Comparison of ENCODE assay signal across 10 cellular contexts in genomic region chr19:6056282-6056741, GRCh38. TPM values are rescaled to one million over a fixed set of nuclear protein-coding genes. Genes with fewer than 3 reads are reported as not detected.
DNase-seq lines count a peak whose midpoint lies in the region; ATAC-seq and TF ChIP-seq lines count a peak whose summit lies in the region.
"Had no signal": no experiment of that assay in that cellular context is flagged by ENCODE, and none has a peak within 500 bp of the region (broad histone marks: within the 10 kb centered on the region; RNA-seq: fewer than 3 reads in every experiment).

No MANE protein-coding gene starts in this region.

- ATAC-seq in T-helper 17 cell (no peak), HG03139 (IDR thresholded peaks at IDR 0.05; ENCODE audit: unreplicated experiment) (no peak)

- H3K27me3 Mint-ChIP-seq in T-helper 17 cell: peaks cover 3% of the 10 kb centered on the region

- peak overlapping the region; percentile 90 for H3K27ac Mint-ChIP-seq in T-helper 17 cell
- H3K27ac Mint-ChIP-seq: T-helper 1 cell treated with Interleukin-12 subunit alpha and Interleukin-12 subunit beta and Interleukin-4 antibody, amounts not matched to agents 30 μg/mL and 1 μg/mL, for 36 hours had no signal

- H4K20me1 ChIP-seq in BLaER1 treated with 17β-estradiol and CSF1 and Interleukin-3, amounts not matched to agents 10 nM and 100 nM: no peaks in the 10 kb centered on the region
- H4K20me1 ChIP-seq: BLaER1 had no signal

- intact Hi-C loops in cardiac septum (cut with DNase I): loop anchor here (5.0 kb wide), 1 partner anchor 46 kb away; no protein-coding TSS in a partner anchor
- intact Hi-C loops in prostate gland (cut with DNase I): loop anchor here (10.0 kb wide), 1 partner anchor 218 kb away; the partner anchor contains the start of gene MLLT1

- H3K4me1 ChIP-seq in BLaER1 treated with 17β-estradiol and CSF1 and Interleukin-3, amounts not matched to agents 10 nM and 100 nM: peaks cover 7 to 56% (median 44%) of the 10 kb centered on the region in 10 experiments
- no peaks in the 10 kb centered on the region for H3K4me1 ChIP-seq in prostate gland (replicated peaks)

- peak overlapping the region in 5 of 11 experiments; percentile 31 to 76 (median 63); a peak in 7 of 22 replicates for H3K9ac ChIP-seq in BLaER1 treated with 17β-estradiol and CSF1 and Interleukin-3, amounts not matched to agents 10 nM and 100 nM
- H3K9ac ChIP-seq: BLaER1 had no signal

- no peaks in the 10 kb centered on the region for H3K27me3 ChIP-seq in BLaER1 treated with 17β-estradiol and CSF1 and Interleukin-3, amounts not matched to agents 10 nM and 100 nM
- H3K27me3 ChIP-seq in prostate gland (replicated peaks; ENCODE audit: insufficient read depth): no peaks in the 10 kb centered on the region
- H3K27me3 ChIP-seq: BLaER1 had no signal

- H3K4me2 ChIP-seq in BLaER1 treated with 17β-estradiol and CSF1 and Interleukin-3, amounts not matched to agents 10 nM and 100 nM: peak overlapping the region in 6 of 11 experiments; percentile 64 to 79 (median 72); a peak in 13 of 22 replicates
- H3K4me2 ChIP-seq: BLaER1 had no signal

- 64% methylated on average over 8 of the region's 8 CpGs for WGBS in prostate gland

- no peak for TF ChIP-seq POLR2A in prostate gland (IDR thresholded peaks at IDR 0.05)

- H3K36me3 Mint-ChIP-seq in T-helper 17 cell (ENCODE audit: low read depth): no peaks in the 10 kb centered on the region

- H3K9me3 ChIP-seq in BLaER1 treated with 17β-estradiol and CSF1 and Interleukin-3, amounts not matched to agents 10 nM and 100 nM (replicated peaks in 1 of 11): no peaks in the 10 kb centered on the region
- H3K9me3 ChIP-seq in T-helper 17 cell (ENCODE audit: control insufficient read depth, low read length, poor library complexity, severe bottlenecking) (no peaks in the 10 kb centered on the region), prostate gland (no peaks in the 10 kb centered on the region)
- H3K9me3 ChIP-seq: BLaER1 had no signal

- no peak for TF ChIP-seq CTCF in prostate gland (IDR thresholded peaks at IDR 0.05)

- H3K4me3 Mint-ChIP-seq in T-helper 17 cell: no peak overlapping the region
- H3K4me3 Mint-ChIP-seq: T-helper 1 cell treated with Interleukin-12 subunit alpha and Interleukin-12 subunit beta and Interleukin-4 antibody, amounts not matched to agents 30 μg/mL and 1 μg/mL, for 36 hours had no signal

- H3K4me1 Mint-ChIP-seq in T-helper 17 cell: peaks cover 35% of the 10 kb centered on the region

- DNase-seq in T-helper 17 cell: no peak
- peak; percentile 74 for DNase-seq in cardiac septum (ENCODE audit: low spot score)
- no peak for DNase-seq in prostate gland (ENCODE audit: low spot score)
- DNase-seq in mesenteric fat pad (ENCODE audit: low spot score): no peak
- no peak for DNase-seq in NCI-H345 (lab: John Stamatoyannopoulos, UW)
- no peak for DNase-seq in NCI-H69 (lab: John Stamatoyannopoulos, UW)

- no peaks in the 10 kb centered on the region for H3K36me3 ChIP-seq in BLaER1 treated with 17β-estradiol and CSF1 and Interleukin-3, amounts not matched to agents 10 nM and 100 nM
- no peaks in the 10 kb centered on the region for H3K36me3 ChIP-seq in prostate gland
- H3K36me3 ChIP-seq: BLaER1 had no signal

- H3K27ac ChIP-seq in BLaER1 treated with 17β-estradiol and CSF1 and Interleukin-3, amounts not matched to agents 10 nM and 100 nM: peak overlapping the region; percentile 3 to 92 (median 59); a peak in 17 of 22 replicates
- peak overlapping the region; percentile 59 to 76 for H3K27ac ChIP-seq in prostate gland
- H3K27ac ChIP-seq: BLaER1 had no signal

- H3K4me3 ChIP-seq in BLaER1 treated with 17β-estradiol and CSF1 and Interleukin-3, amounts not matched to agents 10 nM and 100 nM: no peak overlapping the region
- H3K4me3 ChIP-seq in prostate gland: no peak overlapping the region
- H3K4me3 ChIP-seq: BLaER1 had no signal

RNA-seq across cellular contexts. Expression of gene RFX2, which starts 54.0 kb away (rescaled TPM):
- 10 to 100 TPM in 1 of 2 donors, 1 to 10 TPM in 1; 9.0 to 23.3 TPM for total RNA-seq in T-helper 17 cell
- 4.0 TPM for total RNA-seq in cardiac septum
- 10 to 100 TPM; 13.4 to 25.3 TPM for total RNA-seq in prostate gland
- 27.9 TPM for total RNA-seq in mesenteric fat pad
